Comparison of ENCODE assay signal across 1 cellular context in genomic region chr4:184265566-184266351, GRCh38.
TF ChIP-seq lines count a peak whose summit lies in the region.

No MANE protein-coding gene starts in this region.

TF ChIP-seq in SK-N-SH treated with all-trans-retinoic acid at 6 μM for 48 hours, 23 proteins besides CTCF, POLR2A, EP300 and RAD21 (continued from another document):
- no peak for TF ChIP-seq PATZ1 (CRISPR knock-in tag; IDR thresholded peaks at IDR 0.05; ENCODE audit: borderline replicate concordance)
- TF ChIP-seq BACH2 (CRISPR knock-in tag; IDR thresholded peaks at IDR 0.05; ENCODE audit: borderline replicate concordance), result no peak
- TF ChIP-seq CSRNP3 (CRISPR knock-in tag; IDR thresholded peaks at IDR 0.05), result no peak
- no peak for TF ChIP-seq TCF4 (CRISPR knock-in tag; IDR thresholded peaks at IDR 0.05; ENCODE audit: borderline replicate concordance)
- TF ChIP-seq ZNF8 (CRISPR knock-in tag; IDR thresholded peaks at IDR 0.05), result no peak
- TF ChIP-seq ZFP3 (CRISPR knock-in tag; IDR thresholded peaks at IDR 0.05), result no peak
- no peak for TF ChIP-seq ISL1 (CRISPR knock-in tag; IDR thresholded peaks at IDR 0.05)
- TF ChIP-seq GLIS3 (CRISPR knock-in tag; IDR thresholded peaks at IDR 0.05), result no peak
- TF ChIP-seq TSHZ2 (CRISPR knock-in tag; IDR thresholded peaks at IDR 0.05), result no peak
- no peak for TF ChIP-seq ESRRG (CRISPR knock-in tag; IDR thresholded peaks at IDR 0.05)
